In genomic region chrX:40542208-40542607, GRCh38 we compare ENCODE assay signal across 17 cellular contexts. TPM values are rescaled to one million over a fixed set of nuclear protein-coding genes. Genes with fewer than 3 reads are reported as not detected.
DNase-seq lines count a peak whose midpoint lies in the region; FAIRE-seq and TF ChIP-seq lines count a peak whose summit lies in the region.
"Had no signal": no experiment of that assay in that cellular context is flagged by ENCODE, and none has a peak within 500 bp of the region (broad histone marks: within the 10 kb centered on the region; RNA-seq: fewer than 3 reads in every experiment).

No MANE protein-coding gene starts in this region.

- H3K4me3 Mint-ChIP-seq in Calu3 (ENCODE audit: low read depth, unreplicated experiment) (no peak overlapping the region), H9 (no peak overlapping the region)

- peaks cover 5% of the 10 kb centered on the region; the same call in 1 of the 2 replicates for H3K4me1 ChIP-seq in H9 (ENCODE audit: insufficient read depth, low read length)

- no peak overlapping the region for H4K91ac ChIP-seq in H9 (ENCODE audit: insufficient read length, low read depth, low read length)

- H3K9me3 Mint-ChIP-seq in Calu3 (ENCODE audit: low read depth, unreplicated experiment) (no peaks in the 10 kb centered on the region), H9 (peaks cover 59 to 64% of the 10 kb centered on the region in 2 experiments)

- no peaks in the 10 kb centered on the region for H3K36me3 Mint-ChIP-seq in Calu3 (ENCODE audit: insufficient read depth, unreplicated experiment)
- peaks cover 0 to 7% (median 4%) of the 10 kb centered on the region in 3 experiments; a peak in 4 of 7 replicates for H3K36me3 Mint-ChIP-seq in H9 (ENCODE audit: insufficient read depth in 1 of 3, low read depth in 3 of 3)

- H3K27me3 Mint-ChIP-seq in Calu3 (ENCODE audit: unreplicated experiment), result peaks cover 45% of the 10 kb centered on the region
- peaks cover 10% of the 10 kb centered on the region for H3K27me3 Mint-ChIP-seq in H9 (ENCODE audit: low read depth)

- no peak for FAIRE-seq in H54 (lab: Jason Lieb, UNC)
- FAIRE-seq: G401.6 had no signal

- TF ChIP-seq POLR2A in H54 (IDR thresholded peaks at IDR 0.05; ENCODE audit: low read depth, low read length), result no peak

- H2AK5ac ChIP-seq in H9 (ENCODE audit: insufficient read length, low read length), result no peak overlapping the region

- no peak overlapping the region for H2BK5ac ChIP-seq in H9 (ENCODE audit: insufficient read length, low read length)

- H3K4me3 ChIP-seq in dorsolateral prefrontal cortex, result no peak overlapping the region
- H3K4me3 ChIP-seq: BLaER1, SK-N-MC had no signal

- H2AFZ ChIP-seq in H9 (ENCODE audit: low read length), result no peak overlapping the region

- no peak overlapping the region for H3K4me2 ChIP-seq in H9 (ENCODE audit: insufficient read depth, insufficient read length, low read length)
- H3K4me2 ChIP-seq: BLaER1 had no signal

- H2BK20ac ChIP-seq in H9 (ENCODE audit: low read depth, low read length, poor library complexity, severe bottlenecking), result no peak overlapping the region

- H2BK15ac ChIP-seq in H9 (ENCODE audit: low read depth, low read length), result no peak overlapping the region

- no TSS peak for BruUV-seq in Calu3 (replicated peaks; lab: Mats Ljungman, UMichigan)

- no peak overlapping the region for H2BK120ac ChIP-seq in H9 (ENCODE audit: low read depth, low read length, poor library complexity, severe bottlenecking)

- H3K79me2 ChIP-seq in H9 (ENCODE audit: insufficient read depth, low read length), result no peaks in the 10 kb centered on the region

- H3K14ac ChIP-seq in H9 (ENCODE audit: insufficient read depth, low read length), result no peak overlapping the region

- H4K8ac ChIP-seq in H9 (replicated peaks; ENCODE audit: insufficient read length, low read depth, low read length), result no peak overlapping the region

- H3K27ac ChIP-seq in H9 (ENCODE audit: insufficient read length, low read depth, low read length) (no peak overlapping the region), VCaP (no peak overlapping the region), dorsolateral prefrontal cortex (no peak overlapping the region)
- H3K27ac ChIP-seq: BLaER1, SK-N-MC had no signal

- no CpG with 5 or more reads among the region's 10 CpGs for WGBS in H9 (ENCODE audit: extremely low coverage, insufficient read length, low lambda C conversion rate)

- no peaks in the 10 kb centered on the region for H3K79me1 ChIP-seq in H9 (ENCODE audit: insufficient read depth, low read depth, low read length, poor library complexity, severe bottlenecking)

- H4K5ac ChIP-seq in H9 (ENCODE audit: insufficient read length, low read depth, low read length), result no peak overlapping the region

- H3K56ac ChIP-seq in H9 (ENCODE audit: insufficient read length, low read depth, low read length), result no peak overlapping the region

- no peaks in the 10 kb centered on the region for H3K9me3 ChIP-seq in H9 (ENCODE audit: control insufficient read depth, low read depth, low read length)
- H3K9me3 ChIP-seq: BLaER1 had no signal

- H3K23ac ChIP-seq in H9 (ENCODE audit: insufficient read length, low read depth, low read length), result no peak overlapping the region

- H3T11ph ChIP-seq in H9 (ENCODE audit: low read length), result no peak overlapping the region

- DNase-seq in Calu3, result peak; percentile 5
- DNase-seq in H9, result no peak
- DNase-seq in mesenteric fat pad (ENCODE audit: low spot score), result peak; percentile 76
- DNase-seq in MV-4-11 (lab: John Stamatoyannopoulos, UW), result no peak
- DNase-seq in H54 (ENCODE audit: insufficient read length, low spot score), result no peak
- no peak for DNase-seq in dorsolateral prefrontal cortex
- DNase-seq: H7; NCI-H1048; NCI-H2107; NCI-H226; NCI-H526; NK-92 treated with Interleukin-12 subunit alpha and Interleukin-12 subunit beta, amount 100 ng/mL, for 24 hours; T-helper 2 cell had no signal

- H2BK12ac ChIP-seq in H9 (ENCODE audit: insufficient read length, low read depth, low read length), result no peak overlapping the region

- H3K27me3 ChIP-seq in H9 (ENCODE audit: insufficient read depth, low read length) (no peaks in the 10 kb centered on the region), dorsolateral prefrontal cortex (peaks cover 0 to 88% (median 38%) of the 10 kb centered on the region in 45 donors)

- H3K4me1 Mint-ChIP-seq in Calu3 (ENCODE audit: low read depth, unreplicated experiment), result no peaks in the 10 kb centered on the region
- H3K4me1 Mint-ChIP-seq in H9, result peaks cover 19 to 29% of the 10 kb centered on the region in 2 experiments

- no peaks in the 10 kb centered on the region for H3K23me2 ChIP-seq in H9 (ENCODE audit: insufficient read length, low read depth, low read length, poor library complexity, severe bottlenecking)

- H3K4ac ChIP-seq in H9 (ENCODE audit: low read depth, low read length), result no peak overlapping the region

- H3K18ac ChIP-seq in H9 (ENCODE audit: insufficient read length, low read depth, low read length), result no peak overlapping the region

- no peak overlapping the region for H3K9ac ChIP-seq in H9 (ENCODE audit: extremely low read depth, insufficient read length, low read length)
- H3K9ac ChIP-seq: BLaER1 had no signal

- no peak overlapping the region for H3K27ac Mint-ChIP-seq in Calu3 (ENCODE audit: unreplicated experiment)
- H3K27ac Mint-ChIP-seq in H9, result no peak overlapping the region

- TF ChIP-seq CTCF in Calu3 (IDR thresholded peaks at IDR 0.05; ENCODE audit: unreplicated experiment) (no peak), H9 (conservative IDR thresholded peaks at IDR 0.05) (peak; percentile 43; the same call in 2 of the 3 replicates), VCaP (conservative IDR thresholded peaks at IDR 0.05) (peak; percentile 41; the same call in 1 of the 2 replicates), dorsolateral prefrontal cortex (IDR thresholded peaks at IDR 0.05 in 54 of 56, conservative IDR thresholded peaks at IDR 0.05 in 2 of 56; ENCODE audit: low read depth in 1 of 56, partially characterized antibody in 56 of 56) (no peak)

- CTCF ChIA-PET in Calu3 (lab: Charles Lee), result no interaction called here

- intact Hi-C loops in Calu3 (cut with micrococcal nuclease; ENCODE audit: unreplicated experiment), result no loop called here
- intact Hi-C loops in dorsolateral prefrontal cortex (cut with DNase I), result loop anchor here in 1 of 2 donors (10.0 kb wide), 2 partner anchors 103 to 253 kb away; partner anchors contain the start of gene CXorf38

- no peaks in the 10 kb centered on the region for H4K20me1 ChIP-seq in H9 (ENCODE audit: control insufficient read depth, insufficient read depth, insufficient read length)
- H4K20me1 ChIP-seq: BLaER1 had no signal

RNA-seq across cellular contexts. Expression of gene ATP6AP2, which starts 38.6 kb away (rescaled TPM):
- 157 and 167 TPM in 2 replicates for total RNA-seq in Calu3 (2022)
- 67.5 and 68.3 TPM in 2 replicates for total RNA-seq in H9 (2021)
- 112 TPM for total RNA-seq in mesenteric fat pad
- total RNA-seq in dorsolateral prefrontal cortex, result 100 to 1,000 TPM in 117 of 120 experiments, 10 to 100 TPM in 3; 86.2 to 263 (median 179) TPM

Comparison
In these comparisons a context has a peak if more than half of its experiments do, and no peak if none do; other contexts are left out.
1. DNase-seq: peak in Calu3 (single experiment) and mesenteric fat pad (single experiment); none in H9 (single experiment), MV-4-11 (single experiment), H54 (single experiment) and dorsolateral prefrontal cortex (0 of 10).
2. CTCF ChIP-seq: peak in H9 (single experiment) and VCaP (single experiment); none in Calu3 (single experiment) and dorsolateral prefrontal cortex (0 of 56).